1 cellular context compared by ENCODE assay signal in genomic region chr1:202348509-202349262, GRCh38.
A peak's percentile ranks its signal among the peaks of the same experiment; 100 is the strongest.
TF ChIP-seq lines count a peak whose summit lies in the region.

TSS of gene PPP1R12B (plus strand) at chr1:202348699. CDS start at chr1:202348852, 153 bp downstream.

TF ChIP-seq in HepG2, 621 proteins besides CTCF, POLR2A, EP300 and RAD21 (continued from another document and continues in another):
- TF ChIP-seq ZNF34 (CRISPR knock-in tag; IDR thresholded peaks at IDR 0.05; ENCODE audit: borderline replicate concordance), result no peak; the same call in 1 of the 2 replicates
- no peak for TF ChIP-seq ZNF12 (CRISPR knock-in tag; IDR thresholded peaks at IDR 0.05)
- no peak; the same call in 1 of the 2 replicates for TF ChIP-seq CHD2 (IDR thresholded peaks at IDR 0.05; ENCODE audit: low read depth, low read length)
- TF ChIP-seq, protein P1, sequence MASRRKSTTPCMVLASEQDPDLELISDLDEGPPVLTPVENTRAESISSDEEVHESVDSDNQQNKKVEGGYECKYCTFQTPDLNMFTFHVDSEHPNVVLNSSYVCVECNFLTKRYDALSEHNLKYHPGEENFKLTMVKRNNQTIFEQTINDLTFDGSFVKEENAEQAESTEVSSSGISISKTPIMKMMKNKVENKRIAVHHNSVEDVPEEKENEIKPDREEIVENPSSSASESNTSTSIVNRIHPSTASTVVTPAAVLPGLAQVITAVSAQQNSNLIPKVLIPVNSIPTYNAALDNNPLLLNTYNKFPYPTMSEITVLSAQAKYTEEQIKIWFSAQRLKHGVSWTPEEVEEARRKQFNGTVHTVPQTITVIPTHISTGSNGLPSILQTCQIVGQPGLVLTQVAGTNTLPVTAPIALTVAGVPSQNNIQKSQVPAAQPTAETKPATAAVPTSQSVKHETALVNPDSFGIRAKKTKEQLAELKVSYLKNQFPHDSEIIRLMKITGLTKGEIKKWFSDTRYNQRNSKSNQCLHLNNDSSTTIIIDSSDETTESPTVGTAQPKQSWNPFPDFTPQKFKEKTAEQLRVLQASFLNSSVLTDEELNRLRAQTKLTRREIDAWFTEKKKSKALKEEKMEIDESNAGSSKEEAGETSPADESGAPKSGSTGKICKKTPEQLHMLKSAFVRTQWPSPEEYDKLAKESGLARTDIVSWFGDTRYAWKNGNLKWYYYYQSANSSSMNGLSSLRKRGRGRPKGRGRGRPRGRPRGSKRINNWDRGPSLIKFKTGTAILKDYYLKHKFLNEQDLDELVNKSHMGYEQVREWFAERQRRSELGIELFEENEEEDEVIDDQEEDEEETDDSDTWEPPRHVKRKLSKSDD (CRISPR knock-in tag; IDR thresholded peaks at IDR 0.05; ENCODE audit: low read depth), result 0 out of 2 replicates have a peak, but pooled peaks have one; percentile 22
- TF ChIP-seq ZBTB7B (CRISPR knock-in tag; IDR thresholded peaks at IDR 0.05), result no peak; the same call in 1 of the 2 replicates
- peak; percentile 66 for TF ChIP-seq KDM5A (IDR thresholded peaks at IDR 0.05; ENCODE audit: borderline replicate concordance, low read length)
- TF ChIP-seq SP4 (CRISPR knock-in tag; IDR thresholded peaks at IDR 0.05), result no peak
- TF ChIP-seq SRY (CRISPR knock-in tag; IDR thresholded peaks at IDR 0.05), result peak; percentile 83; the same call in 1 of the 2 replicates
- TF ChIP-seq ESRRA (CRISPR knock-in tag; IDR thresholded peaks at IDR 0.05; ENCODE audit: low read depth), result 0 out of 2 replicates have a peak, but pooled peaks have one; percentile 43
- no peak for TF ChIP-seq ZFYVE20 (CRISPR knock-in tag; IDR thresholded peaks at IDR 0.05; ENCODE audit: borderline replicate concordance, low read depth)
- TF ChIP-seq ZNF644 (CRISPR knock-in tag; IDR thresholded peaks at IDR 0.05; ENCODE audit: low read depth), result no peak
- peak; percentile 71; the same call in 1 of the 2 replicates for TF ChIP-seq HNF4G (IDR thresholded peaks at IDR 0.05; ENCODE audit: borderline replicate concordance, low read depth, low read length)
- TF ChIP-seq HNF4G (CRISPR knock-in tag; IDR thresholded peaks at IDR 0.05; ENCODE audit: borderline replicate concordance, low read depth), result no peak
- peak; percentile 57; the same call in 1 of the 2 replicates for TF ChIP-seq ZSCAN25 (CRISPR knock-in tag; IDR thresholded peaks at IDR 0.05)
- no peak for TF ChIP-seq CENPX (CRISPR knock-in tag; IDR thresholded peaks at IDR 0.05)
- no peak for TF ChIP-seq NFE2L1 (CRISPR knock-in tag; IDR thresholded peaks at IDR 0.05; ENCODE audit: borderline replicate concordance)
- no peak for TF ChIP-seq BCL6 (CRISPR knock-in tag; IDR thresholded peaks at IDR 0.05)
- TF ChIP-seq, protein P2, sequence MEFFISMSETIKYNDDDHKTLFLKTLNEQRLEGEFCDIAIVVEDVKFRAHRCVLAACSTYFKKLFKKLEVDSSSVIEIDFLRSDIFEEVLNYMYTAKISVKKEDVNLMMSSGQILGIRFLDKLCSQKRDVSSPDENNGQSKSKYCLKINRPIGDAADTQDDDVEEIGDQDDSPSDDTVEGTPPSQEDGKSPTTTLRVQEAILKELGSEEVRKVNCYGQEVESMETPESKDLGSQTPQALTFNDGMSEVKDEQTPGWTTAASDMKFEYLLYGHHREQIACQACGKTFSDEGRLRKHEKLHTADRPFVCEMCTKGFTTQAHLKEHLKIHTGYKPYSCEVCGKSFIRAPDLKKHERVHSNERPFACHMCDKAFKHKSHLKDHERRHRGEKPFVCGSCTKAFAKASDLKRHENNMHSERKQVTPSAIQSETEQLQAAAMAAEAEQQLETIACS (CRISPR knock-in tag; IDR thresholded peaks at IDR 0.05), result no peak
- TF ChIP-seq GZF1 (CRISPR knock-in tag; IDR thresholded peaks at IDR 0.05), result no peak
- peak; percentile 52; the same call in 1 of the 2 replicates for TF ChIP-seq ZBTB8A (CRISPR knock-in tag; IDR thresholded peaks at IDR 0.05; ENCODE audit: borderline replicate concordance, low read depth)
- TF ChIP-seq, protein P3, sequence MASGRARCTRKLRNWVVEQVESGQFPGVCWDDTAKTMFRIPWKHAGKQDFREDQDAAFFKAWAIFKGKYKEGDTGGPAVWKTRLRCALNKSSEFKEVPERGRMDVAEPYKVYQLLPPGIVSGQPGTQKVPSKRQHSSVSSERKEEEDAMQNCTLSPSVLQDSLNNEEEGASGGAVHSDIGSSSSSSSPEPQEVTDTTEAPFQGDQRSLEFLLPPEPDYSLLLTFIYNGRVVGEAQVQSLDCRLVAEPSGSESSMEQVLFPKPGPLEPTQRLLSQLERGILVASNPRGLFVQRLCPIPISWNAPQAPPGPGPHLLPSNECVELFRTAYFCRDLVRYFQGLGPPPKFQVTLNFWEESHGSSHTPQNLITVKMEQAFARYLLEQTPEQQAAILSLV (CRISPR knock-in tag; IDR thresholded peaks at IDR 0.05; ENCODE audit: borderline replicate concordance), result peak; percentile 63; the same call in 1 of the 2 replicates
- TF ChIP-seq ZSCAN12 (CRISPR knock-in tag; IDR thresholded peaks at IDR 0.05), result no peak
- TF ChIP-seq ZNF367 (CRISPR knock-in tag; IDR thresholded peaks at IDR 0.05; ENCODE audit: borderline replicate concordance), result 0 out of 2 replicates have a peak, but pooled peaks have one; percentile 20
- no peak for TF ChIP-seq ZNF530 (CRISPR knock-in tag; IDR thresholded peaks at IDR 0.05; ENCODE audit: low read depth)
- TF ChIP-seq HNRNPUL1 (IDR thresholded peaks at IDR 0.05; ENCODE audit: low read depth, low read length), result no peak
- no peak for TF ChIP-seq REXO4 (CRISPR knock-in tag; IDR thresholded peaks at IDR 0.05; ENCODE audit: borderline replicate concordance)
- peak; percentile 25; the same call in 1 of the 2 replicates for TF ChIP-seq ZNF737 (CRISPR knock-in tag; IDR thresholded peaks at IDR 0.05; ENCODE audit: borderline replicate concordance)
- TF ChIP-seq SP5 (CRISPR knock-in tag; IDR thresholded peaks at IDR 0.05; ENCODE audit: borderline replicate concordance, low read depth), result peak; percentile 70; the same call in 1 of the 2 replicates
- TF ChIP-seq ZNF746 (CRISPR knock-in tag; IDR thresholded peaks at IDR 0.05), result no peak; the same call in 1 of the 2 replicates
- TF ChIP-seq ZNF496 (CRISPR knock-in tag; IDR thresholded peaks at IDR 0.05; ENCODE audit: insufficient replicate concordance), result no peak
- peak; percentile 76; the same call in 1 of the 2 replicates for TF ChIP-seq SMAD1 (CRISPR knock-in tag; IDR thresholded peaks at IDR 0.05; ENCODE audit: borderline replicate concordance, low read depth)
- TF ChIP-seq ZBTB42 (CRISPR knock-in tag; IDR thresholded peaks at IDR 0.05), result no peak
- TF ChIP-seq, protein P4, sequence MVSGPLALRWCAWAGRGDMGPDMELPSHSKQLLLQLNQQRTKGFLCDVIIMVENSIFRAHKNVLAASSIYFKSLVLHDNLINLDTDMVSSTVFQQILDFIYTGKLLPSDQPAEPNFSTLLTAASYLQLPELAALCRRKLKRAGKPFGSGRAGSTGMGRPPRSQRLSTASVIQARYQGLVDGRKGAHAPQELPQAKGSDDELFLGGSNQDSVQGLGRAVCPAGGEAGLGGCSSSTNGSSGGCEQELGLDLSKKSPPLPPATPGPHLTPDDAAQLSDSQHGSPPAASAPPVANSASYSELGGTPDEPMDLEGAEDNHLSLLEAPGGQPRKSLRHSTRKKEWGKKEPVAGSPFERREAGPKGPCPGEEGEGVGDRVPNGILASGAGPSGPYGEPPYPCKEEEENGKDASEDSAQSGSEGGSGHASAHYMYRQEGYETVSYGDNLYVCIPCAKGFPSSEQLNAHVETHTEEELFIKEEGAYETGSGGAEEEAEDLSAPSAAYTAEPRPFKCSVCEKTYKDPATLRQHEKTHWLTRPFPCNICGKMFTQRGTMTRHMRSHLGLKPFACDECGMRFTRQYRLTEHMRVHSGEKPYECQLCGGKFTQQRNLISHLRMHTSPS (CRISPR knock-in tag; IDR thresholded peaks at IDR 0.05; ENCODE audit: low read depth), result no peak; the same call in 1 of the 2 replicates
- no peak for TF ChIP-seq EEA1 (CRISPR knock-in tag; IDR thresholded peaks at IDR 0.05; ENCODE audit: borderline replicate concordance)
- TF ChIP-seq ZNF616 (CRISPR knock-in tag; IDR thresholded peaks at IDR 0.05; ENCODE audit: low read depth), result no peak
- TF ChIP-seq FOSL2 (CRISPR knock-in tag; IDR thresholded peaks at IDR 0.05), result peak; percentile 55
- TF ChIP-seq ZNF296 (CRISPR knock-in tag; conservative IDR thresholded peaks at IDR 0.05), result no peak; the same call in 1 of the 2 replicates
- TF ChIP-seq NFYC (CRISPR knock-in tag; IDR thresholded peaks at IDR 0.05), result peak; percentile 73
- TF ChIP-seq PBX2 (CRISPR knock-in tag; IDR thresholded peaks at IDR 0.05), result no peak
- no peak for TF ChIP-seq RFX3 (CRISPR knock-in tag; IDR thresholded peaks at IDR 0.05)
- TF ChIP-seq ZNF614 (CRISPR knock-in tag; IDR thresholded peaks at IDR 0.05; ENCODE audit: borderline replicate concordance), result no peak
- no peak for TF ChIP-seq RARA (CRISPR knock-in tag; IDR thresholded peaks at IDR 0.05)
- TF ChIP-seq ZNF768 (CRISPR knock-in tag; IDR thresholded peaks at IDR 0.05), result no peak
- TF ChIP-seq ZNF878 (CRISPR knock-in tag; IDR thresholded peaks at IDR 0.05), result 0 out of 2 replicates have a peak, but pooled peaks have one; percentile 27
- peak; percentile 93 for TF ChIP-seq KMT2B (CRISPR knock-in tag; IDR thresholded peaks at IDR 0.05)
- no peak for TF ChIP-seq ZMAT5 (CRISPR knock-in tag; IDR thresholded peaks at IDR 0.05; ENCODE audit: borderline replicate concordance, low read depth)
- TF ChIP-seq HIVEP1 (CRISPR knock-in tag; IDR thresholded peaks at IDR 0.05), result no peak; the same call in 1 of the 2 replicates
- TF ChIP-seq NR2F6 (IDR thresholded peaks at IDR 0.05), result peak; percentile 87
- peak; percentile 73 for TF ChIP-seq NR2F6 (CRISPR knock-in tag; IDR thresholded peaks at IDR 0.05)
- TF ChIP-seq, protein P5, sequence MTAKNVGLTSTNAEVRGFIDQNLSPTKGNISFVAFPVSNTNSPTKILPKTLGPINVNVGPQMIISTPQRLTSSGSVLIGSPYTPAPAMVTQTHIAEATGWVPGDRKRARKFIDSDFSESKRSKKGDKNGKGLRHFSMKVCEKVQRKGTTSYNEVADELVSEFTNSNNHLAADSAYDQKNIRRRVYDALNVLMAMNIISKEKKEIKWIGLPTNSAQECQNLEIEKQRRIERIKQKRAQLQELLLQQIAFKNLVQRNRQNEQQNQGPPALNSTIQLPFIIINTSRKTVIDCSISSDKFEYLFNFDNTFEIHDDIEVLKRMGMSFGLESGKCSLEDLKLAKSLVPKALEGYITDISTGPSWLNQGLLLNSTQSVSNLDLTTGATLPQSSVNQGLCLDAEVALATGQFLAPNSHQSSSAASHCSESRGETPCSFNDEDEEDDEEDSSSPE (CRISPR knock-in tag; IDR thresholded peaks at IDR 0.05), result no peak; the same call in none of the 2 replicates
- 0 out of 2 replicates have a peak, but pooled peaks have one; percentile 43 for TF ChIP-seq ZNF546 (CRISPR knock-in tag; conservative IDR thresholded peaks at IDR 0.05)
- no peak for TF ChIP-seq ZNF772 (CRISPR knock-in tag; IDR thresholded peaks at IDR 0.05)
- TF ChIP-seq CEBPG (CRISPR knock-in tag; IDR thresholded peaks at IDR 0.05), result no peak; the same call in 1 of the 2 replicates
- no peak for TF ChIP-seq ZFP36L2 (CRISPR knock-in tag; IDR thresholded peaks at IDR 0.05)
- TF ChIP-seq ZSCAN22 (CRISPR knock-in tag; IDR thresholded peaks at IDR 0.05), result 0 out of 2 replicates have a peak, but pooled peaks have one; percentile 37
- TF ChIP-seq RFXAP (CRISPR knock-in tag; IDR thresholded peaks at IDR 0.05; ENCODE audit: borderline replicate concordance), result 0 out of 2 replicates have a peak, but pooled peaks have one; percentile 40
- no peak for TF ChIP-seq EZH2 (conservative IDR thresholded peaks at IDR 0.05; ENCODE audit: low read depth, low read length)
- TF ChIP-seq MEIS1 (CRISPR knock-in tag; IDR thresholded peaks at IDR 0.05; ENCODE audit: borderline replicate concordance), result peak; percentile 70; the same call in 1 of the 2 replicates
- TF ChIP-seq ZNF326 (CRISPR knock-in tag; IDR thresholded peaks at IDR 0.05; ENCODE audit: borderline replicate concordance), result no peak
- peak; percentile 52; the same call in 1 of the 2 replicates for TF ChIP-seq ZNF792 (CRISPR knock-in tag; IDR thresholded peaks at IDR 0.05)
- TF ChIP-seq EED (CRISPR knock-in tag; IDR thresholded peaks at IDR 0.05), result no peak
- peak; percentile 22 for TF ChIP-seq FOXO1 (CRISPR knock-in tag; IDR thresholded peaks at IDR 0.05)
- TF ChIP-seq HMGXB3 (CRISPR knock-in tag; IDR thresholded peaks at IDR 0.05; ENCODE audit: borderline replicate concordance), result peak; percentile 72
- TF ChIP-seq TOE1 (CRISPR knock-in tag; IDR thresholded peaks at IDR 0.05), result no peak
